In genomic region chr5:10453564-10453963, GRCh38 we compare ENCODE assay signal across 1 cellular context.
TF ChIP-seq lines count a peak whose summit lies in the region.

No MANE protein-coding gene starts in this region.

TF ChIP-seq in SK-N-SH, 30 proteins besides CTCF, POLR2A, EP300 and RAD21:
- TF ChIP-seq TCF12 (IDR thresholded peaks at IDR 0.05) (peak; percentile 38; the same call in 1 of the 2 replicates), FOSL2 (IDR thresholded peaks at IDR 0.05; ENCODE audit: borderline replicate concordance, low read depth) (peak; percentile 35; the same call in 1 of the 2 replicates), JUND (IDR thresholded peaks at IDR 0.05) (peak; percentile 19; the same call in 1 of the 2 replicates), EZH2phosphoT487 (IDR thresholded peaks at IDR 0.05; ENCODE audit: borderline replicate concordance, low read depth) (no peak), NFIC (IDR thresholded peaks at IDR 0.05; ENCODE audit: borderline replicate concordance) (no peak), PBX3 (IDR thresholded peaks at IDR 0.05) (no peak), REST (IDR thresholded peaks at IDR 0.05; ENCODE audit: low read depth, low read length) (no peak), RCOR1 (IDR thresholded peaks at IDR 0.05; ENCODE audit: low read length) (no peak), TEAD4 (IDR thresholded peaks at IDR 0.05; ENCODE audit: borderline replicate concordance, insufficient read depth) (0 out of 2 replicates have a peak, but pooled peaks have one; percentile 12), USF1 (IDR thresholded peaks at IDR 0.05; ENCODE audit: borderline replicate concordance, low read depth) (no peak), MEF2A (IDR thresholded peaks at IDR 0.05; ENCODE audit: borderline replicate concordance, low read depth) (no peak)
